ENCODE assay signal across 8 cellular contexts in genomic region chr3:71925511-71926241, GRCh38.
A peak's percentile ranks its signal among the peaks of the same experiment; 100 is the strongest.
DNase-seq lines count a peak whose midpoint lies in the region; ATAC-seq, FAIRE-seq and TF ChIP-seq lines count a peak whose summit lies in the region.
"Not testable (repeated sequence)": the region's sequence is repeated elsewhere in the genome, so short reads cannot be mapped to it uniquely, and the experiment has no call there.

No MANE protein-coding gene starts in this region.

- H3K4me3 Mint-ChIP-seq in activated CD4-positive, alpha-beta T cell treated with anti-CD3 and anti-CD28 coated beads for 36 hours = not testable (repeated sequence)
- peak overlapping the region in 2 of 8 donors; percentile 4 to 18 for H3K4me3 Mint-ChIP-seq in naive B cell

- H2BK20ac ChIP-seq in H1 (ENCODE audit: low read length) = 0 out of 2 replicates have a peak overlapping the region, but pooled peaks have one; percentile 72

- not testable (repeated sequence) for H4K91ac ChIP-seq in H1 (replicated peaks; ENCODE audit: insufficient read length, low read length)

- CTCF ChIA-PET in activated CD4-positive, alpha-beta T cell treated with anti-CD3 and anti-CD28 coated beads for 36 hours (lab: Charles Lee) = interaction anchor here (0.9 kb wide), 1 partner anchor 50 kb away, joined by 4 read pairs; no protein-coding TSS in a partner anchor
- CTCF ChIA-PET in H1 (lab: Charles Lee; ENCODE audit: partially characterized antibody) = interaction anchor here (0.5 to 2.3 kb wide), 20 partner anchors 10 to 1220 kb away, joined by 3 to 13 read pairs (median 4); no protein-coding TSS in a partner anchor

- H3K9ac ChIP-seq in H1 (replicated peaks in 1 of 4; ENCODE audit: extremely low read depth in 1 of 4, low read depth in 3 of 4, low read length in 3 of 4) = not testable (repeated sequence)

- POLR2A ChIA-PET in activated CD4-positive, alpha-beta T cell treated with anti-CD3 and anti-CD28 coated beads for 36 hours (lab: Charles Lee); H1 (lab: Charles Lee; ENCODE audit: partially characterized antibody): not testable (repeated sequence)

- peak overlapping the region; percentile 85; the same call in 1 of the 2 replicates for H2AK5ac ChIP-seq in H1 (ENCODE audit: low read depth, low read length)

- not testable (repeated sequence) for H2BK120ac ChIP-seq in H1 (replicated peaks; ENCODE audit: low read depth, low read length)

- H2BK5ac ChIP-seq in H1 (ENCODE audit: low read depth, low read length) = peak overlapping the region; percentile 86; the same call in 1 of the 2 replicates

- H3K23me2 ChIP-seq in H1 (ENCODE audit: low read depth, low read length) = not testable (repeated sequence)

- H3K79me1 ChIP-seq in H1 (ENCODE audit: low read depth, low read length) = not testable (repeated sequence)

- H2BK15ac ChIP-seq in H1 (ENCODE audit: low read length) = not testable (repeated sequence)

- WGBS in H1 (ENCODE audit: extremely low coverage in 1 of 2, insufficient coverage in 1 of 2, insufficient read length in 1 of 2, insufficient replicate concordance in 2 of 2, low coverage in 1 of 2, low lambda C conversion rate in 2 of 2, missing lambda C conversion rate in 1 of 2), 2 experiments = 49% methylated on average over 13 of the region's 13 CpGs; no CpG with 5 or more reads in 1 of the 2 experiments

- H3K18ac ChIP-seq in H1 (ENCODE audit: extremely low read depth, low read length) = peak overlapping the region; percentile 39; the same call in 1 of the 2 replicates

- not testable (repeated sequence) for H4K5ac ChIP-seq in H1 (ENCODE audit: insufficient read length, low read depth, low read length)

- not testable (repeated sequence) for H3K27me3 ChIP-seq in GM06990 (replicated peaks; ENCODE audit: control insufficient read depth, insufficient read depth, low read length); H1 (replicated peaks in 1 of 4; ENCODE audit: control insufficient read depth in 3 of 4, extremely low read depth in 1 of 4, insufficient read depth in 3 of 4, low read length in 3 of 4)

- H2BK12ac ChIP-seq in H1 (ENCODE audit: low read depth, low read length) = not testable (repeated sequence)

- not testable (repeated sequence) for H3K14ac ChIP-seq in H1 (ENCODE audit: insufficient read length)

- H3K36me3 ChIP-seq in GM06990 (ENCODE audit: control insufficient read depth, insufficient read depth, low read length); H1 (ENCODE audit: control insufficient read depth in 2 of 4, insufficient read depth in 4 of 4, low read length in 3 of 4): not testable (repeated sequence)

- H3K4me1 ChIP-seq in H1 (replicated peaks in 1 of 4; ENCODE audit: control insufficient read depth in 3 of 4, insufficient read depth in 4 of 4, low read length in 3 of 4) = peaks cover 6 to 15% (median 11%) of the 10 kb centered on the region in 4 experiments; a peak in 6 of 7 replicates

- not testable (repeated sequence) for TF ChIP-seq EP300 in H1 (IDR thresholded peaks at IDR 0.05; ENCODE audit: borderline replicate concordance in 1 of 2, low read depth in 2 of 2, low read length in 2 of 2)

- not testable (repeated sequence) for H3K79me2 ChIP-seq in H1 (ENCODE audit: control insufficient read depth in 1 of 2, insufficient read depth in 2 of 2, low read length in 2 of 2)

- intact Hi-C loops in activated CD4-positive, alpha-beta T cell treated with anti-CD3 and anti-CD28 coated beads for 36 hours (cut with DNase I, micrococcal nuclease) = loop anchor here in 1 of 2 experiments (5.0 to 10.0 kb wide), 2 partner anchors 897 to 989 kb away; no protein-coding TSS in a partner anchor

- H2AFZ ChIP-seq in H1 (ENCODE audit: low read length) = not testable (repeated sequence)

- H3K9me3 ChIP-seq in H1 (ENCODE audit: insufficient read depth in 2 of 2, low read depth in 1 of 2, low read length in 1 of 2) = not testable (repeated sequence)

- H3K4ac ChIP-seq in H1 (replicated peaks; ENCODE audit: insufficient read length, low read depth, low read length) = not testable (repeated sequence)

- TF ChIP-seq POLR2A in H1 (IDR thresholded peaks at IDR 0.05; ENCODE audit: control extremely low read depth in 1 of 2, low read depth in 2 of 2, low read length in 2 of 2) = not testable (repeated sequence)

- H3K27ac ChIP-seq in H1 (ENCODE audit: low read depth, low read length) = not testable (repeated sequence)

- peak; percentile 50 for ATAC-seq in GM18858 (IDR thresholded peaks at IDR 0.05; ENCODE audit: unreplicated experiment)
- peak; percentile 60 for ATAC-seq in GM21390 (IDR thresholded peaks at IDR 0.05; ENCODE audit: unreplicated experiment)
- ATAC-seq in HG02884 (IDR thresholded peaks at IDR 0.05; ENCODE audit: unreplicated experiment) = peak; percentile 77
- ATAC-seq in HG03565 (IDR thresholded peaks at IDR 0.05; ENCODE audit: unreplicated experiment) = peak; percentile 62
- peak; percentile 39 for ATAC-seq in activated CD4-positive, alpha-beta T cell treated with anti-CD3 and anti-CD28 coated beads for 36 hours
- ATAC-seq in naive B cell (ENCODE audit: low read depth in 2 of 2) = peak; percentile 28 to 32

- H3K36me3 Mint-ChIP-seq in activated CD4-positive, alpha-beta T cell treated with anti-CD3 and anti-CD28 coated beads for 36 hours (ENCODE audit: low read depth); naive B cell: not testable (repeated sequence)

- not testable (repeated sequence) for TF ChIP-seq RAD21 in H1 (IDR thresholded peaks at IDR 0.05 in 1 of 2, conservative IDR thresholded peaks at IDR 0.05 in 1 of 2; ENCODE audit: low read depth in 2 of 2, low read length in 2 of 2)

- not testable (repeated sequence) for H4K20me1 ChIP-seq in H1 (replicated peaks in 1 of 2; ENCODE audit: control insufficient read depth in 1 of 2, insufficient read depth in 2 of 2, low read length in 2 of 2)

- not testable (repeated sequence) for H3K9me3 Mint-ChIP-seq in activated CD4-positive, alpha-beta T cell treated with anti-CD3 and anti-CD28 coated beads for 36 hours (ENCODE audit: low read depth); naive B cell

- TF ChIP-seq CTCF in GM06990 (IDR thresholded peaks at IDR 0.05; ENCODE audit: insufficient read depth, low read length, poor library complexity, severe bottlenecking); H1 (IDR thresholded peaks at IDR 0.05; ENCODE audit: control extremely low read depth in 1 of 3, insufficient read depth in 1 of 3, low read depth in 1 of 3, low read length in 3 of 3): not testable (repeated sequence)

- FAIRE-seq in H1 (lab: Jason Lieb, UNC) = not testable (repeated sequence)

- not testable (repeated sequence) for H3K4me1 Mint-ChIP-seq in activated CD4-positive, alpha-beta T cell treated with anti-CD3 and anti-CD28 coated beads for 36 hours
- H3K4me1 Mint-ChIP-seq in naive B cell = peaks cover 11 to 16% (median 13%) of the 10 kb centered on the region in 3 donors

- peak; percentile 25 for DNase-seq in GM06990 (ENCODE audit: extremely low read depth, insufficient read length)
- DNase-seq in activated CD4-positive, alpha-beta T cell treated with anti-CD3 and anti-CD28 coated beads for 36 hours; H1 (ENCODE audit: low read depth in 1 of 2, low spot score in 2 of 2); naive B cell: not testable (repeated sequence)

- H3K27me3 Mint-ChIP-seq in activated CD4-positive, alpha-beta T cell treated with anti-CD3 and anti-CD28 coated beads for 36 hours = not testable (repeated sequence)
- H3K27me3 Mint-ChIP-seq in naive B cell = peaks cover 58 to 63% (median 60%) of the 10 kb centered on the region in 3 donors

- H3K23ac ChIP-seq in H1 (ENCODE audit: insufficient read length) = not testable (repeated sequence)

- H3K4me3 ChIP-seq in GM06990 (replicated peaks; ENCODE audit: low read depth, low read length); H1 (ENCODE audit: extremely low read depth in 1 of 4, insufficient read depth in 2 of 4, low read depth in 3 of 4, low read length in 4 of 4): not testable (repeated sequence)

- peak overlapping the region; percentile 16 to 18; a peak in 3 of 4 replicates for H3K4me2 ChIP-seq in H1 (ENCODE audit: insufficient read depth in 1 of 2, low read depth in 2 of 2, low read length in 2 of 2)

- not testable (repeated sequence) for H3K56ac ChIP-seq in H1 (replicated peaks; ENCODE audit: insufficient read length, low read depth, low read length)

- not testable (repeated sequence) for H4K8ac ChIP-seq in H1 (ENCODE audit: extremely low read depth, insufficient read depth, low read length)

- H3K27ac Mint-ChIP-seq in activated CD4-positive, alpha-beta T cell treated with anti-CD3 and anti-CD28 coated beads for 36 hours = not testable (repeated sequence)
- peak overlapping the region in 4 of 6 donors; percentile 30 to 48 (median 36) for H3K27ac Mint-ChIP-seq in naive B cell
